In genomic region chr12:96908170-96908675, GRCh38 we compare ENCODE assay signal across 8 cellular contexts. TPM values are rescaled to one million over a fixed set of nuclear protein-coding genes. Genes with fewer than 3 reads are reported as not detected.
DNase-seq lines count a peak whose midpoint lies in the region; ATAC-seq and TF ChIP-seq lines count a peak whose summit lies in the region.

No MANE protein-coding gene starts in this region.

- intact Hi-C loops in left lung (cut with DNase I) = no loop called here

- peak overlapping the region; percentile 86 to 90 for H3K27ac ChIP-seq in left lung
- no peak overlapping the region for H3K27ac ChIP-seq in stomach smooth muscle (ENCODE audit: low read length)

- ATAC-seq in HG03565 (IDR thresholded peaks at IDR 0.05; ENCODE audit: unreplicated experiment) (peak; percentile 25), left lung (no peak)
- ATAC-seq in activated naive CD4-positive, alpha-beta T cell treated with anti-CD3 and anti-CD28 coated beads, Interleukin-2, amount 50 U/mL, for 72 hours = peak; percentile 19 to 36

- peak overlapping the region; percentile 65 to 94 for H3K9ac ChIP-seq in stomach smooth muscle (ENCODE audit: low read length in 2 of 2)

- no peak for TF ChIP-seq CTCF in left lung (IDR thresholded peaks at IDR 0.05)

- H3K27me3 ChIP-seq in left lung (no peaks in the 10 kb centered on the region), stomach smooth muscle (ENCODE audit: control insufficient read depth in 1 of 2, insufficient read depth in 2 of 2, low read length in 2 of 2) (no peaks in the 10 kb centered on the region)

- H3K9me3 Mint-ChIP-seq in activated naive CD4-positive, alpha-beta T cell treated with anti-CD3 and anti-CD28 coated beads, Interleukin-2, amount 50 U/mL, for 72 hours = no peaks in the 10 kb centered on the region

- peaks cover 22 to 27% of the 10 kb centered on the region in 2 donors for H3K36me3 Mint-ChIP-seq in activated naive CD4-positive, alpha-beta T cell treated with anti-CD3 and anti-CD28 coated beads, Interleukin-2, amount 50 U/mL, for 72 hours

- H3K9me3 ChIP-seq in left lung (no peaks in the 10 kb centered on the region), stomach smooth muscle (ENCODE audit: control insufficient read depth in 2 of 2, low read length in 2 of 2) (no peaks in the 10 kb centered on the region)

- DNase-seq in NCI-H1105 treated with DMSO at 0.1 percent for 48 hours (lab: John Stamatoyannopoulos, UW) = peak; percentile 34
- DNase-seq in NCI-H1105 (lab: John Stamatoyannopoulos, UW) = no peak
- no peak for DNase-seq in activated naive CD4-positive, alpha-beta T cell treated with anti-CD3 and anti-CD28 coated beads, Interleukin-2, amount 50 U/mL, for 72 hours (ENCODE audit: low spot score in 2 of 2)
- DNase-seq in left lung = no peak
- no peak for DNase-seq in NCI-H345 treated with DMSO at 0.1 percent for 48 hours (lab: John Stamatoyannopoulos, UW; ENCODE audit: unreplicated experiment)
- no peak for DNase-seq in RPMI8226

- H3K36me3 ChIP-seq in left lung = no peaks in the 10 kb centered on the region
- H3K36me3 ChIP-seq in stomach smooth muscle (ENCODE audit: control insufficient read depth in 2 of 2, insufficient read depth in 2 of 2, low read length in 2 of 2) = no peaks in the 10 kb centered on the region

- H3K27ac Mint-ChIP-seq in activated naive CD4-positive, alpha-beta T cell treated with anti-CD3 and anti-CD28 coated beads, Interleukin-2, amount 50 U/mL, for 72 hours = peak overlapping the region; percentile 94 to 97

- peak overlapping the region; percentile 71 to 73 for H3K4me3 ChIP-seq in left lung
- H3K4me3 ChIP-seq in stomach smooth muscle (ENCODE audit: low read length in 2 of 2) = peak overlapping the region; percentile 68 to 98

- H3K4me1 ChIP-seq in left lung (peaks cover 0 to 43% of the 10 kb centered on the region in 2 donors), stomach smooth muscle (ENCODE audit: control insufficient read depth, insufficient read depth, low read length) (peaks cover 2% of the 10 kb centered on the region)

RNA-seq across cellular contexts. Expression of gene NEDD1, which starts 1.2 kb away (rescaled TPM):
- total RNA-seq in activated naive CD4-positive, alpha-beta T cell treated with anti-CD3 and anti-CD28 coated beads, Interleukin-2, amount 50 U/mL, for 72 hours = 10 to 100 TPM; 45.1 to 65.6 TPM
- 10 to 100 TPM; 16.0 to 22.1 TPM for total RNA-seq in left lung
